Comparison of ENCODE assay signal across 18 cellular contexts in genomic region chr14:69665596-69665995, GRCh38. TPM values are rescaled to one million over a fixed set of nuclear protein-coding genes. Genes with fewer than 3 reads are reported as not detected.
A peak's percentile ranks its signal among the peaks of the same experiment; 100 is the strongest.
DNase-seq lines count a peak whose midpoint lies in the region; ATAC-seq, FAIRE-seq and TF ChIP-seq lines count a peak whose summit lies in the region.
"Had no signal": no experiment of that assay in that cellular context is flagged by ENCODE, and none has a peak within 500 bp of the region (broad histone marks: within the 10 kb centered on the region; RNA-seq: fewer than 3 reads in every experiment).

No MANE protein-coding gene starts in this region.

- H3K27me3 ChIP-seq in DOHH2 (ENCODE audit: control insufficient read depth, low read length) (no peaks in the 10 kb centered on the region), smooth muscle cell (ENCODE audit: low read depth) (no peaks in the 10 kb centered on the region), small intestine (ENCODE audit: control insufficient read depth in 2 of 2, insufficient read depth in 2 of 2, low read length in 2 of 2) (no peaks in the 10 kb centered on the region)

- H3K4me2 ChIP-seq in DOHH2 (ENCODE audit: low read length), result peak overlapping the region; percentile 23
- H3K4me2 ChIP-seq in OCI-LY7 (ENCODE audit: low read length), result peak overlapping the region; percentile 68
- H3K4me2 ChIP-seq in smooth muscle cell, result no peak overlapping the region

- no peak overlapping the region for H2AFZ ChIP-seq in OCI-LY7 (ENCODE audit: low read length)
- H2AFZ ChIP-seq in smooth muscle cell (ENCODE audit: low read depth), result no peak overlapping the region

- ATAC-seq in left ventricle myocardium superior (peak; percentile 2), GM18867 (IDR thresholded peaks at IDR 0.05; ENCODE audit: unreplicated experiment) (no peak), GM21528 (IDR thresholded peaks at IDR 0.05; ENCODE audit: low FRiP score, unreplicated experiment) (no peak)
- ATAC-seq: activated CD4-positive, CD25-positive, alpha-beta regulatory T cell treated with anti-CD3 and anti-CD28 coated beads, Interleukin-2, amount 50 U/mL, for 24 hours; stimulated activated naive CD8-positive, alpha-beta T cell treated with anti-CD3 and anti-CD28 coated beads, Interleukin-15, Interleukin-2, amounts not matched to agents 100 U/mL and 50 U/mL, for 24 hours had no signal

- H3K9me2 ChIP-seq in DOHH2 (replicated peaks; ENCODE audit: control insufficient read depth, low read length), result no peaks in the 10 kb centered on the region
- no peaks in the 10 kb centered on the region for H3K9me2 ChIP-seq in OCI-LY7 (ENCODE audit: insufficient read depth, low read length)

- H3K9me3 ChIP-seq in DOHH2 (ENCODE audit: control insufficient read depth, insufficient read depth, low read length) (no peaks in the 10 kb centered on the region), OCI-LY7 (ENCODE audit: low read length) (no peaks in the 10 kb centered on the region), smooth muscle cell (replicated peaks; ENCODE audit: low read depth) (no peaks in the 10 kb centered on the region), small intestine (ENCODE audit: control insufficient read depth, low read depth) (no peaks in the 10 kb centered on the region)

- H3K4me3 ChIP-seq in DOHH2 (ENCODE audit: low read length), result no peak overlapping the region
- H3K4me3 ChIP-seq in OCI-LY7 (ENCODE audit: low read depth, low read length, poor library complexity, severe bottlenecking), result no peak overlapping the region
- H3K4me3 ChIP-seq in smooth muscle cell, result no peak overlapping the region
- H3K4me3 ChIP-seq in small intestine (ENCODE audit: low read depth in 1 of 2, low read length in 2 of 2), result no peak overlapping the region
- H3K4me3 ChIP-seq: SK-N-MC had no signal

- no peak overlapping the region for H3K9ac ChIP-seq in smooth muscle cell (ENCODE audit: low read depth)

- H3K79me2 ChIP-seq in DOHH2 (ENCODE audit: control insufficient read depth, low read length) (peaks cover 87% of the 10 kb centered on the region), OCI-LY7 (ENCODE audit: insufficient read depth, low read depth, low read length) (peaks cover 98% of the 10 kb centered on the region), smooth muscle cell (ENCODE audit: low read depth) (peaks cover 67% of the 10 kb centered on the region)

- FAIRE-seq in small intestine (lab: Jason Lieb, UNC), result no peak
- FAIRE-seq: colon, D721Med, keratinocyte had no signal

- H3K27ac ChIP-seq in DOHH2 (ENCODE audit: low read depth, low read length) (no peak overlapping the region), OCI-LY7 (ENCODE audit: low read depth, low read length, poor library complexity, severe bottlenecking) (peak overlapping the region; percentile 50), smooth muscle cell (ENCODE audit: low read depth) (peak overlapping the region; percentile 41), small intestine (ENCODE audit: low read depth in 1 of 2, low read length in 1 of 2) (peak overlapping the region in 1 of 2 donors; percentile 56)
- H3K27ac ChIP-seq: SK-N-MC had no signal

- DNase-seq in OCI-LY7 (ENCODE audit: low spot score) (no peak), left ventricle myocardium superior (no peak), smooth muscle cell (lab: John Stamatoyannopoulos, UW; ENCODE audit: unreplicated experiment) (no peak), small intestine (no peak)
- DNase-seq: activated gamma-delta T cell treated with Interleukin-2 at 50 U/mL for 16 hours; HCEC 1CT; NCI-H1105; nucleus accumbens; stimulated activated CD4-positive, alpha-beta T cell treated with anti-CD3 and anti-CD28 coated beads, Interleukin-4, amount 100 ng/mL, for 1 hour; stimulated activated naive CD8-positive, alpha-beta T cell treated with anti-CD3 and anti-CD28 coated beads, Interleukin-15, Interleukin-2, amounts not matched to agents 100 U/mL and 50 U/mL, for 24 hours had no signal

- H3F3A ChIP-seq in DOHH2 (ENCODE audit: control insufficient read depth, insufficient read depth) (peaks cover 6% of the 10 kb centered on the region), smooth muscle cell (ENCODE audit: low read depth) (no peaks in the 10 kb centered on the region)

- intact Hi-C loops in OCI-LY7 (cut with micrococcal nuclease; ENCODE audit: unreplicated experiment) (no loop called here), left ventricle myocardium superior (cut with micrococcal nuclease) (loop anchor here (10.0 kb wide), 1 partner anchor 51 kb away; the partner anchor contains the start of gene SUSD6)

- TF ChIP-seq CTCF in DOHH2 (IDR thresholded peaks at IDR 0.05; ENCODE audit: low read depth, low read length, poor library complexity, severe bottlenecking), result no peak
- no peak for TF ChIP-seq CTCF in OCI-LY7 (conservative IDR thresholded peaks at IDR 0.05; ENCODE audit: low read length)
- TF ChIP-seq CTCF in smooth muscle cell (IDR thresholded peaks at IDR 0.05; ENCODE audit: borderline replicate concordance, insufficient read depth, poor library complexity, severe bottlenecking), result no peak

- CTCF ChIA-PET in OCI-LY7 (lab: Charles Lee; ENCODE audit: unreplicated experiment), result no interaction called here

- POLR2A ChIA-PET in OCI-LY7 (lab: Charles Lee), result interaction anchor here (0.5 to 2.3 kb wide), 7 partner anchors 8 to 53 kb away, joined by 4 to 6 read pairs (median 4); no protein-coding TSS in a partner anchor

- TSS peak; percentile 5 for BruUV-seq in OCI-LY7 (replicated peaks; lab: Mats Ljungman, UMichigan)

- H4K20me1 ChIP-seq in DOHH2 (ENCODE audit: control insufficient read depth, insufficient read depth, low read depth, low read length) (no peaks in the 10 kb centered on the region), OCI-LY7 (ENCODE audit: insufficient read depth, low read length) (peaks cover 62% of the 10 kb centered on the region), smooth muscle cell (ENCODE audit: low read depth) (peaks cover 98% of the 10 kb centered on the region)

- H3K4me1 ChIP-seq in DOHH2 (ENCODE audit: control insufficient read depth, low read length), result peaks cover 74% of the 10 kb centered on the region
- H3K4me1 ChIP-seq in OCI-LY7 (ENCODE audit: insufficient read depth, low read length, poor library complexity, severe bottlenecking), result peaks cover 94% of the 10 kb centered on the region
- H3K4me1 ChIP-seq in smooth muscle cell (ENCODE audit: low read depth), result peaks cover 19% of the 10 kb centered on the region
- peaks cover 11 to 24% of the 10 kb centered on the region in 2 donors for H3K4me1 ChIP-seq in small intestine (ENCODE audit: control insufficient read depth in 2 of 2, insufficient read depth in 1 of 2, low read depth in 1 of 2, low read length in 1 of 2)

- H3K36me3 ChIP-seq in DOHH2 (ENCODE audit: control insufficient read depth, low read length) (peaks cover 7% of the 10 kb centered on the region), OCI-LY7 (ENCODE audit: insufficient read depth, low read length) (peaks cover 68% of the 10 kb centered on the region), smooth muscle cell (ENCODE audit: low read depth) (no peaks in the 10 kb centered on the region), small intestine (ENCODE audit: control insufficient read depth in 2 of 2, insufficient read depth in 2 of 2, low read length in 2 of 2) (peaks cover 0 to 3% of the 10 kb centered on the region in 2 donors)

- WGBS in smooth muscle cell (ENCODE audit: low lambda C conversion rate), result 100% methylated on average over 1 of the region's 1 CpG
- WGBS in small intestine, 3 donors, result 58 to 74% (median 63%) methylated on average over 1 of the region's 1 CpG

RNA-seq across cellular contexts. Expression of gene SUSD6, which starts 54.2 kb away (rescaled TPM):
- 19.3 and 23.1 TPM in 2 replicates for total RNA-seq in OCI-LY7 (2014; rRNA removed; shearing (Covaris generic))
- total RNA-seq in OCI-LY7 (2022), result 40.9 and 43.6 TPM in 2 replicates
- 21.4 TPM for total RNA-seq in left ventricle myocardium superior
- 20.3 and 25.9 TPM in 2 replicates for total RNA-seq in smooth muscle cell
- 14.4 and 15.8 TPM in 2 replicates for polyA plus RNA-seq in smooth muscle cell
- polyA plus RNA-seq in small intestine, result 10 to 100 TPM; 14.3 to 18.8 (median 14.5) TPM
